27 cellular contexts compared by ENCODE assay signal in the genomic region with DNA sequence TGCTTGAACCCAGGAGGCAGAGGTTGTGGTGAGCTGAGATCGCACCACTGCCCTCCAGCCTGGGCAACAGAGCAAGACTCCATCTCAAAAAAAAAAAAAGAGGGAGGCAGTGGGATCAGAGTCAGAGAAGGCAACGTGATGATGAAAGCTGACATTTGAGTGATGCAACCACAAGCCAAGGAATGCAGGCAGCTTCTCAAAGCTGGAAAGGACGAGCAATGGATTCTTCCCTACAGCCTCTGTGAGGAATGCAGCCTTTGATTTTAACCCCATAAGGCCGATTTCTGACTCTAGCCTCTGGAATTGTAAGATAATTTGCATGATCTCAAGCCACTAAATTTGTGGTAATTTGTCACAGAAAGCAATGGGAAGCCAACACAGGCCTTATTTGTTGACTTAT. TPM values are rescaled to one million over a fixed set of nuclear protein-coding genes. Genes with fewer than 3 reads are reported as not detected.
DNase-seq lines count a peak whose midpoint lies in the region; ATAC-seq and TF ChIP-seq lines count a peak whose summit lies in the region.
"Had no signal": no experiment of that assay in that cellular context is flagged by ENCODE, and none has a peak within 500 bp of the region (broad histone marks: within the 10 kb centered on the region; RNA-seq: fewer than 3 reads in every experiment).

No MANE protein-coding gene starts in this region.

- DNase-seq in ELR (ENCODE audit: low read depth), result peak; percentile 47
- no peak for DNase-seq in RWPE2 (ENCODE audit: low spot score)
- DNase-seq in fibroblast of lung (ENCODE audit: low read depth in 2 of 2), result peak; percentile 50 to 83
- peak; percentile 31 for DNase-seq in renal cortical epithelial cell (ENCODE audit: low read depth)
- DNase-seq in cardiac septum (ENCODE audit: low spot score), result no peak
- DNase-seq in substantia nigra (lab: John Stamatoyannopoulos, UW), result no peak
- DNase-seq: activated CD8-positive, alpha-beta T cell treated with anti-CD3 and anti-CD28 coated beads for 36 hours; activated effector memory CD4-positive, alpha-beta T cell treated with anti-CD3 and anti-CD28 coated beads, Interleukin-2, amount 50 U/mL, for 16 hours; brain microvascular endothelial cell; CD4-positive, alpha-beta T cell; HCEC 1CT; head of caudate nucleus; naive B cell; NCI-H2081 treated with DMSO at 0.1 percent for 48 hours; NCI-H345; NCI-H774; nucleus accumbens; SHP77; small intestine; SW 1271; T1000; uterus had no signal

- H4K20me1 ChIP-seq in fibroblast of lung (ENCODE audit: control insufficient read depth, extremely low read depth, insufficient read depth, low read length), result no peaks in the 10 kb centered on the region

- H3K27me3 ChIP-seq in RWPE2 (ENCODE audit: insufficient read depth, poor library complexity, severe bottlenecking) (no peaks in the 10 kb centered on the region), fibroblast of lung (ENCODE audit: control insufficient read depth, insufficient read depth, low read length) (no peaks in the 10 kb centered on the region)
- H3K27me3 ChIP-seq: brain microvascular endothelial cell, esophagus muscularis mucosa, suprapubic skin, uterus had no signal

- H3K79me2 ChIP-seq in fibroblast of lung (ENCODE audit: control insufficient read depth, insufficient read depth, low read length), result no peaks in the 10 kb centered on the region

- peak overlapping the region; percentile 95 for H3K27ac ChIP-seq in RWPE2 (ENCODE audit: poor library complexity, severe bottlenecking)
- no peak overlapping the region for H3K27ac ChIP-seq in fibroblast of lung (ENCODE audit: insufficient read depth, low read length)
- no peak overlapping the region for H3K27ac ChIP-seq in substantia nigra (ENCODE audit: low read depth, low read length, poor library complexity, severe bottlenecking)
- H3K27ac ChIP-seq: brain microvascular endothelial cell, suprapubic skin, uterus had no signal

- H3K4me2 ChIP-seq in fibroblast of lung (ENCODE audit: extremely low read depth, insufficient read depth, low read length), result no peak overlapping the region

- H3K9me3 ChIP-seq in RWPE2 (ENCODE audit: severe bottlenecking) (no peaks in the 10 kb centered on the region), fibroblast of lung (ENCODE audit: control insufficient read depth, insufficient read depth, low read depth, low read length) (no peaks in the 10 kb centered on the region)
- H3K9me3 ChIP-seq: esophagus muscularis mucosa, suprapubic skin, uterus had no signal

- H3K4me1 ChIP-seq in RWPE2 (ENCODE audit: insufficient read depth, poor library complexity, severe bottlenecking), result peaks cover 43% of the 10 kb centered on the region
- no peaks in the 10 kb centered on the region for H3K4me1 ChIP-seq in fibroblast of lung (ENCODE audit: control insufficient read depth, extremely low read depth, insufficient read depth, low read length)
- H3K4me1 ChIP-seq: uterus had no signal

- intact Hi-C loops in cardiac septum (cut with DNase I), result loop anchor here (10.0 kb wide), 1 partner anchor 46 kb away; no protein-coding TSS in a partner anchor

- H3K9me3 Mint-ChIP-seq in stimulated activated memory B cell treated with anti-CD40 and anti-IgM and Interleukin-4, amounts not matched to agents 10 μg/mL and 1 μg/mL and 100 μg/mL, for 72 hours, result no peaks in the 10 kb centered on the region
- H3K9me3 Mint-ChIP-seq: CD4-positive, alpha-beta T cell; IgD-negative memory B cell had no signal

- H2AFZ ChIP-seq in fibroblast of lung (ENCODE audit: low read length), result no peak overlapping the region

- H3K4me3 Mint-ChIP-seq in stimulated activated memory B cell treated with anti-CD40 and anti-IgM and Interleukin-4, amounts not matched to agents 10 μg/mL and 1 μg/mL and 100 μg/mL, for 72 hours, result no peak overlapping the region
- H3K4me3 Mint-ChIP-seq: activated CD8-positive, alpha-beta T cell treated with anti-CD3 and anti-CD28 coated beads for 36 hours; CD4-positive, alpha-beta T cell; IgD-negative memory B cell; naive B cell had no signal

- ATAC-seq in RWPE2 (ENCODE audit: low read depth), result no peak
- ATAC-seq in stimulated activated memory B cell treated with anti-CD40 and anti-IgM and Interleukin-4, amounts not matched to agents 10 μg/mL and 1 μg/mL and 100 μg/mL, for 72 hours, result no peak
- ATAC-seq: activated CD4-positive, CD25-positive, alpha-beta regulatory T cell treated with anti-CD3 and anti-CD28 coated beads, Interleukin-2, amount 50 U/mL, for 24 hours; activated CD8-positive, alpha-beta T cell treated with anti-CD3 and anti-CD28 coated beads for 36 hours had no signal

- H3K36me3 Mint-ChIP-seq in stimulated activated memory B cell treated with anti-CD40 and anti-IgM and Interleukin-4, amounts not matched to agents 10 μg/mL and 1 μg/mL and 100 μg/mL, for 72 hours, result peaks cover 6% of the 10 kb centered on the region

- H3K4me3 ChIP-seq in RWPE2 (ENCODE audit: severe bottlenecking) (no peak overlapping the region), fibroblast of lung (replicated peaks in 1 of 4; ENCODE audit: control extremely low read depth in 1 of 4, insufficient read depth in 1 of 4, low read depth in 3 of 4, low read length in 4 of 4) (no peak overlapping the region)
- H3K4me3 ChIP-seq: esophagus muscularis mucosa, suprapubic skin, uterus had no signal

- peaks cover 46% of the 10 kb centered on the region for H3K4me1 Mint-ChIP-seq in stimulated activated memory B cell treated with anti-CD40 and anti-IgM and Interleukin-4, amounts not matched to agents 10 μg/mL and 1 μg/mL and 100 μg/mL, for 72 hours

- H3K36me3 ChIP-seq in RWPE2 (ENCODE audit: low read depth) (peaks cover 99% of the 10 kb centered on the region), fibroblast of lung (ENCODE audit: control insufficient read depth, insufficient read depth, low read length) (peaks cover 26% of the 10 kb centered on the region)
- H3K36me3 ChIP-seq: uterus had no signal

- no peak for TF ChIP-seq CTCF in RWPE2 (IDR thresholded peaks at IDR 0.05; ENCODE audit: poor library complexity, severe bottlenecking)
- no peak for TF ChIP-seq CTCF in fibroblast of lung (conservative IDR thresholded peaks at IDR 0.05 in 1 of 2, IDR thresholded peaks at IDR 0.05 in 1 of 2; ENCODE audit: low read depth in 1 of 2, low read length in 2 of 2)

- no peak overlapping the region for H3K9ac ChIP-seq in fibroblast of lung (ENCODE audit: insufficient read depth, low read length)

- H3K27me3 Mint-ChIP-seq in stimulated activated memory B cell treated with anti-CD40 and anti-IgM and Interleukin-4, amounts not matched to agents 10 μg/mL and 1 μg/mL and 100 μg/mL, for 72 hours, result peaks cover 22% of the 10 kb centered on the region
- H3K27me3 Mint-ChIP-seq: activated CD8-positive, alpha-beta T cell treated with anti-CD3 and anti-CD28 coated beads for 36 hours; CD4-positive, alpha-beta T cell had no signal

- H3K27ac Mint-ChIP-seq in stimulated activated memory B cell treated with anti-CD40 and anti-IgM and Interleukin-4, amounts not matched to agents 10 μg/mL and 1 μg/mL and 100 μg/mL, for 72 hours, result no peak overlapping the region
- H3K27ac Mint-ChIP-seq: activated CD8-positive, alpha-beta T cell treated with anti-CD3 and anti-CD28 coated beads for 36 hours; IgD-negative memory B cell; naive B cell had no signal

RNA-seq across cellular contexts. Expression of gene TGFBI, which starts 9.8 kb away (rescaled TPM):
- total RNA-seq in fibroblast of lung, result 270 and 398 TPM in 2 replicates
- 525 and 889 TPM in 2 replicates for polyA plus RNA-seq in fibroblast of lung
- polyA plus RNA-seq in fibroblast of lung (2012), result 631 and 968 TPM in 2 replicates
- 379 and 787 TPM in 2 replicates for polyA minus RNA-seq in fibroblast of lung (ENCODE audit: low replicate concordance)
- 468 and 692 TPM in 2 replicates for total RNA-seq in renal cortical epithelial cell
- total RNA-seq in cardiac septum, result 46.9 TPM
- total RNA-seq: activated CD8-positive, alpha-beta T cell treated with anti-CD3 and anti-CD28 coated beads for 36 hours had no signal

Comparison
In these comparisons a context has a peak if more than half of its experiments do, and no peak if none do; other contexts are left out.
1. DNase-seq: peak in ELR (single experiment), fibroblast of lung (2 of 2) and renal cortical epithelial cell (single experiment); none in RWPE2 (single experiment), cardiac septum (single experiment) and substantia nigra (0 of 49).